8 cellular contexts compared by ENCODE assay signal in genomic region chr16:49855822-49856740, GRCh38. TPM values are rescaled to one million over a fixed set of nuclear protein-coding genes. Genes with fewer than 3 reads are reported as not detected.
DNase-seq lines count a peak whose midpoint lies in the region; ATAC-seq lines count a peak whose summit lies in the region.

Gene ZNF423 (minus strand): TSS chr16:49856112. CDS start chr16:49855774, 338 bp downstream.

- 0 to 1% (median 1%) methylated on average over 31 to 76 of the region's 82 CpGs for WGBS in adipose tissue, 3 donors

- no peak within 1 kb of the TSS for H3K27ac Mint-ChIP-seq in activated naive CD4-positive, alpha-beta T cell treated with anti-CD3 and anti-CD28 coated beads for 36 hours
- H3K27ac Mint-ChIP-seq in stimulated activated naive CD8-positive, alpha-beta T cell treated with anti-CD3 and anti-CD28 coated beads, Interleukin-15, amount 100 ng/mL, for 72 hours: no peak within 1 kb of the TSS

- no peaks in the 10 kb centered on the region for H3K36me3 Mint-ChIP-seq in activated naive CD4-positive, alpha-beta T cell treated with anti-CD3 and anti-CD28 coated beads for 36 hours (ENCODE audit: low read depth)

- CTCF ChIA-PET in activated naive CD4-positive, alpha-beta T cell treated with anti-CD3 and anti-CD28 coated beads for 36 hours (lab: Charles Lee): interaction anchor here (0.7 kb wide), 1 partner anchor 533 kb away, joined by 3 read pairs; no protein-coding TSS in a partner anchor

- H3K4me1 Mint-ChIP-seq in activated naive CD4-positive, alpha-beta T cell treated with anti-CD3 and anti-CD28 coated beads for 36 hours (ENCODE audit: low read depth): peaks cover 10% of the 10 kb centered on the region
- H3K4me1 Mint-ChIP-seq in stimulated activated naive CD8-positive, alpha-beta T cell treated with anti-CD3 and anti-CD28 coated beads, Interleukin-15, amount 100 ng/mL, for 72 hours: peaks cover 26% of the 10 kb centered on the region

- ATAC-seq in stimulated activated naive CD8-positive, alpha-beta T cell treated with anti-CD3 and anti-CD28 coated beads, Interleukin-15, amount 100 ng/mL, for 72 hours: peak; percentile 11
- no peak for ATAC-seq in GM19463 (IDR thresholded peaks at IDR 0.05; ENCODE audit: unreplicated experiment)

- H3K27ac ChIP-seq in adipose tissue (ENCODE audit: low read depth, low read length): peak within 1 kb of the TSS; percentile 62

- intact Hi-C loops in activated naive CD4-positive, alpha-beta T cell treated with anti-CD3 and anti-CD28 coated beads for 36 hours (cut with micrococcal nuclease): loop anchor here (5.0 kb wide), 3 partner anchors 166 to 414 kb away; partner anchors contain the start of gene TENT4B

- peak within 1 kb of the TSS; percentile 60 for H3K4me3 Mint-ChIP-seq in activated naive CD4-positive, alpha-beta T cell treated with anti-CD3 and anti-CD28 coated beads for 36 hours
- H3K4me3 Mint-ChIP-seq in stimulated activated naive CD8-positive, alpha-beta T cell treated with anti-CD3 and anti-CD28 coated beads, Interleukin-15, amount 100 ng/mL, for 72 hours: peak within 1 kb of the TSS; percentile 83 to 84

- H3K27me3 Mint-ChIP-seq in activated naive CD4-positive, alpha-beta T cell treated with anti-CD3 and anti-CD28 coated beads for 36 hours (ENCODE audit: low read depth): peaks cover 36% of the 10 kb centered on the region
- H3K27me3 Mint-ChIP-seq in stimulated activated naive CD8-positive, alpha-beta T cell treated with anti-CD3 and anti-CD28 coated beads, Interleukin-15, amount 100 ng/mL, for 72 hours: peaks cover 88% of the 10 kb centered on the region

- H3K9me3 Mint-ChIP-seq in activated naive CD4-positive, alpha-beta T cell treated with anti-CD3 and anti-CD28 coated beads for 36 hours: no peaks in the 10 kb centered on the region
- no peaks in the 10 kb centered on the region for H3K9me3 Mint-ChIP-seq in stimulated activated naive CD8-positive, alpha-beta T cell treated with anti-CD3 and anti-CD28 coated beads, Interleukin-15, amount 100 ng/mL, for 72 hours

- peak; percentile 12 for DNase-seq in activated naive CD4-positive, alpha-beta T cell treated with anti-CD3 and anti-CD28 coated beads for 36 hours
- no peak for DNase-seq in activated naive CD4-positive, alpha-beta T cell treated with Interleukin-2 at 50 U/mL for 16 hours
- peak; percentile 65 for DNase-seq in islet precursor cell
- no peak for DNase-seq in stimulated activated naive CD8-positive, alpha-beta T cell treated with anti-CD3 and anti-CD28 coated beads, Interleukin-15, amount 100 ng/mL, for 72 hours
- DNase-seq in NCI-H1694 treated with DMSO at 0.1 percent for 48 hours (lab: John Stamatoyannopoulos, UW): no peak
- no peak for DNase-seq in central memory CD4-positive, alpha-beta T cell

RNA-seq across cellular contexts. Expression of gene ZNF423, which starts in this region (rescaled TPM):
- total RNA-seq in activated naive CD4-positive, alpha-beta T cell treated with anti-CD3 and anti-CD28 coated beads for 36 hours: under 1 TPM in 1 of 2 experiments, not detected in 1; 0.05 TPM
- polyA plus RNA-seq in adipose tissue: 10 to 100 TPM in 1 of 3 donors, 1 to 10 TPM in 2; 1.9 to 15.4 (median 8.7) TPM

Comparison
In these comparisons a context has a peak if more than half of its experiments do, and no peak if none do; other contexts are left out.
1. Peak in DNase-seq in activated naive CD4-positive, alpha-beta T cell treated with anti-CD3 and anti-CD28 coated beads for 36 hours; RNA of the gene not detected or under 1 TPM.